ENCODE assay signal across 1 cellular context in genomic region chr2:240730506-240731326, GRCh38.
TF ChIP-seq lines count a peak whose summit lies in the region.

No MANE protein-coding gene starts in this region.

TF ChIP-seq in IMR-90, 13 proteins besides CTCF, POLR2A, EP300 and RAD21:
- no peak for TF ChIP-seq CEBPB (IDR thresholded peaks at IDR 0.05; ENCODE audit: low read depth, low read length)
- TF ChIP-seq MAFK (IDR thresholded peaks at IDR 0.05; ENCODE audit: low read depth, low read length), result no peak
- TF ChIP-seq ELK1 (IDR thresholded peaks at IDR 0.05; ENCODE audit: borderline replicate concordance, low read depth, low read length), result no peak
- TF ChIP-seq CHD1 (IDR thresholded peaks at IDR 0.05; ENCODE audit: low read depth, low read length), result no peak
- no peak for TF ChIP-seq RCOR1 (IDR thresholded peaks at IDR 0.05; ENCODE audit: insufficient replicate concordance, low read length)
- no peak for TF ChIP-seq MAZ (IDR thresholded peaks at IDR 0.05; ENCODE audit: borderline replicate concordance, low read depth, low read length)
- TF ChIP-seq NFE2L2 (IDR thresholded peaks at IDR 0.05; ENCODE audit: low read depth, low read length), result no peak
- no peak for TF ChIP-seq RFX5 (IDR thresholded peaks at IDR 0.05; ENCODE audit: low read depth, low read length)
- TF ChIP-seq USF2 (IDR thresholded peaks at IDR 0.05; ENCODE audit: low read depth, low read length), result no peak
- no peak for TF ChIP-seq MXI1 (IDR thresholded peaks at IDR 0.05; ENCODE audit: borderline replicate concordance, low read depth, low read length)
TF ChIP-seq in IMR-90: peak in this region for 0.
